In genomic region chr6:35259194-35259945, GRCh38 we compare ENCODE assay signal across 8 cellular contexts. TPM values are rescaled to one million over a fixed set of nuclear protein-coding genes. Genes with fewer than 3 reads are reported as not detected.
DNase-seq lines count a peak whose midpoint lies in the region; ATAC-seq, FAIRE-seq and TF ChIP-seq lines count a peak whose summit lies in the region.

ZNF76 (plus strand) TSS chr6:35259735; CDS start chr6:35281152, 21,417 bp downstream.

- DNase-seq in A673 (ENCODE audit: low spot score) (peak; percentile 98), NCI-H2196 treated with DMSO at 0.1 percent for 48 hours (lab: John Stamatoyannopoulos, UW; ENCODE audit: unreplicated experiment) (peak; percentile 94), breast epithelium (ENCODE audit: low spot score in 2 of 2) (peak; percentile 96 to 97), small intestine (peak; percentile 98)

- TF ChIP-seq CTCF in A673 (conservative IDR thresholded peaks at IDR 0.05; ENCODE audit: low read depth, low read length) (no peak), VCaP (conservative IDR thresholded peaks at IDR 0.05) (no peak), breast epithelium (IDR thresholded peaks at IDR 0.05) (peak; percentile 64 to 78 (median 72))

- H3K9me3 ChIP-seq in A673 (ENCODE audit: low read depth, low read length, poor library complexity, severe bottlenecking) (no peaks in the 10 kb centered on the region), breast epithelium (no peaks in the 10 kb centered on the region), iPS-20b (ENCODE audit: insufficient read depth, low read depth, low read length) (no peaks in the 10 kb centered on the region), small intestine (ENCODE audit: control insufficient read depth, low read depth) (no peaks in the 10 kb centered on the region)

- H3K9ac ChIP-seq in iPS-20b (ENCODE audit: low read depth, low read length): peak within 1 kb of the TSS; percentile 95

- peak; percentile 60 for TF ChIP-seq POLR2A in breast epithelium (IDR thresholded peaks at IDR 0.05)

- H3K4me3 ChIP-seq in A673 (ENCODE audit: low read depth, low read length, poor library complexity, severe bottlenecking) (peak within 1 kb of the TSS; percentile 82), breast epithelium (peak within 1 kb of the TSS; percentile 82 to 95 (median 85)), iPS-20b (ENCODE audit: low read length) (peak within 1 kb of the TSS; percentile 99), small intestine (ENCODE audit: low read depth in 1 of 2, low read length in 2 of 2) (peak within 1 kb of the TSS; percentile 91 to 93)

- H3K36me3 ChIP-seq in A673 (ENCODE audit: insufficient read depth, low read length, poor library complexity, severe bottlenecking) (no peaks in the 10 kb centered on the region), breast epithelium (no peaks in the 10 kb centered on the region), iPS-20b (ENCODE audit: insufficient read depth, low read depth, low read length) (no peaks in the 10 kb centered on the region), small intestine (ENCODE audit: control insufficient read depth in 2 of 2, insufficient read depth in 2 of 2, low read length in 2 of 2) (no peaks in the 10 kb centered on the region)

- H3K27me3 ChIP-seq in A673 (replicated peaks; ENCODE audit: insufficient read depth, low read depth, low read length, poor library complexity): no peaks in the 10 kb centered on the region
- H3K27me3 ChIP-seq in breast epithelium: no peaks in the 10 kb centered on the region
- H3K27me3 ChIP-seq in iPS-20b (ENCODE audit: insufficient read depth, low read length): no peaks in the 10 kb centered on the region
- no peaks in the 10 kb centered on the region for H3K27me3 ChIP-seq in small intestine (ENCODE audit: control insufficient read depth in 2 of 2, insufficient read depth in 2 of 2, low read length in 2 of 2)

- H3K27ac ChIP-seq in A673 (ENCODE audit: low read depth, low read length, poor library complexity, severe bottlenecking) (peak within 1 kb of the TSS; percentile 92), VCaP (peak within 1 kb of the TSS; percentile 88), breast epithelium (peak within 1 kb of the TSS; percentile 99), iPS-20b (ENCODE audit: low read length) (peak within 1 kb of the TSS; percentile 87), small intestine (ENCODE audit: low read depth in 1 of 2, low read length in 1 of 2) (peak within 1 kb of the TSS; percentile 94 to 99)

- intact Hi-C loops in A673 (cut with micrococcal nuclease; ENCODE audit: unreplicated experiment) (no loop called here), breast epithelium (cut with DNase I; ENCODE audit: low total_unique reads) (no loop called here)

- WGBS in small intestine, 3 donors: 0% methylated on average over 68 to 82 of the region's 82 CpGs

- H3K4me1 ChIP-seq in A673 (ENCODE audit: insufficient read depth, low read length, poor library complexity, severe bottlenecking) (no peaks in the 10 kb centered on the region), breast epithelium (no peaks in the 10 kb centered on the region), iPS-20b (ENCODE audit: insufficient read depth, low read length) (peaks cover 5% of the 10 kb centered on the region; the same call in 1 of the 2 replicates), small intestine (ENCODE audit: control insufficient read depth in 2 of 2, insufficient read depth in 1 of 2, low read depth in 1 of 2, low read length in 1 of 2) (peaks cover 0 to 12% of the 10 kb centered on the region in 2 donors)

- FAIRE-seq in small intestine (lab: Jason Lieb, UNC): no peak

- peak; percentile 82 for ATAC-seq in GM18868 (IDR thresholded peaks at IDR 0.05; ENCODE audit: unreplicated experiment)
- ATAC-seq in HG03135 (IDR thresholded peaks at IDR 0.05; ENCODE audit: unreplicated experiment): peak; percentile 85

- BruUV-seq in A673 (replicated peaks; lab: Mats Ljungman, UMichigan): no TSS peak

- CTCF ChIA-PET in A673 (lab: Charles Lee): interaction anchor here (0.5 to 1.5 kb wide), 3 partner anchors 29 to 399 kb away, joined by 3 to 6 read pairs (median 4); no protein-coding TSS in a partner anchor

- POLR2A ChIA-PET in A673 (lab: Charles Lee; ENCODE audit: low non-redundant PET): interaction anchor here (0.5 kb wide), 1 partner anchor 426 kb away, joined by 6 read pairs; no protein-coding TSS in a partner anchor

RNA-seq across cellular contexts. Expression of gene ZNF76, which starts in this region (rescaled TPM):
- 28.7 and 36.0 TPM in 2 replicates for total RNA-seq in A673 (2021)
- 10 to 100 TPM; 32.3 to 53.0 (median 46.9) TPM for total RNA-seq in breast epithelium
- 10 to 100 TPM; 16.2 to 24.8 (median 24.0) TPM for polyA plus RNA-seq in small intestine

Comparison
In these comparisons a context has a peak if more than half of its experiments do, and no peak if none do; other contexts are left out.
1. Peak in every context shown above with its lines: DNase-seq, ATAC-seq, H3K4me3 ChIP-seq and H3K27ac ChIP-seq.
2. CTCF ChIP-seq: peak in breast epithelium (3 of 3); none in A673 (single experiment) and VCaP (single experiment).